Comparison of ENCODE assay signal across 21 cellular contexts in the genomic region with DNA sequence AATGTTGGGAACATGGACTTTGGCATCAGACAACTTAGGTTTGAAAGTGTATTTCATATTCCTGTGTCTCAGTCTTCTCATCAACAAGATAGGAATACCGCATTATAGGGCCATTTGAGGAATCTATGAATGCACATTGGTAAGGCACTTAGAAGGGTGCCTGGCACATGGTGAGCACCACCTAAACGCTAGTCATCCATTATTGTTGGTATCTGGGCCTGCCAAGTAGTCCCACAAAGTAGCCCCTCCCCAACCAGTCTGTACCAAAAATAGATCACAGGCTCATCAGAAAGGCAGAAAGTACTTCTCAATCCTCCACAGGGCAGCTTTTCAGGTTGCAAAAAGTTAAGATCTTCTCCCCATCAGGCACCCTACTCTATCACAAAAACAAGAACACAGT.
"Had no signal": no experiment of that assay in that cellular context is flagged by ENCODE, and none has a peak within 500 bp of the region (broad histone marks: within the 10 kb centered on the region; RNA-seq: fewer than 3 reads in every experiment).

No MANE protein-coding gene starts in this region.

- H3K9ac ChIP-seq: SK-N-SH had no signal

- ATAC-seq: Panc1, PC-3 had no signal

- H3K9me3 ChIP-seq: SK-N-SH had no signal

- H3K4me2 ChIP-seq: SK-N-SH had no signal

- H3K27ac ChIP-seq: RWPE1 had no signal

- DNase-seq: IMR-90, Karpas-422, KG1, MM.1S, NCI-H1092 treated with DMSO at 0.1 percent for 48 hours, NCI-H1436, NCI-H187, NCI-H2029, NCI-H2081 treated with DMSO at 0.1 percent for 48 hours, NCI-H2171, NCI-H226, NCI-H446, NCI-H510A, NCI-H524 treated with DMSO at 0.1 percent for 48 hours, NCI-H69, NCI-H774, PC-3, SHP77, SK-N-SH had no signal
